ENCODE assay signal across 8 cellular contexts in the genomic region with DNA sequence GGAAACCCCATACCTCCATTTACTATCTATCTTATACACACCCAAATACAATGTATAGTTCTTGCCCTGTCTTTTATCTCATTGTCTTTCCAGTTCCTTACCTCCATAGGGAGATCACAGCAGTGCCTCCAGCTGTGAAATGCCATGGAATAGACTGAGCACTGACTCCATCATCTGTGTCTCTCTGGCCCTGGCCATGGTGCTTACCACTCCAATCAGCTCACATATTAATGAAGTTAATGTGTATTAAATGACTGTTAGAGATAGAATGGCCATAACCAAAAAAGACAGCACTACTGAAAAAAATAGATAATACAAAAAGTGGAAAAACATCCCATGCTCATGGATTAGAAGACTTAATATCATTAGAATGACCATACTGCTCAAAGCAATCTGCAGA.
"Had no signal": no experiment of that assay in that cellular context is flagged by ENCODE, and none has a peak within 500 bp of the region (broad histone marks: within the 10 kb centered on the region; RNA-seq: fewer than 3 reads in every experiment).

No MANE protein-coding gene starts in this region.

- DNase-seq: GM23248, GOT3, H7, H9, HCEC 1CT, HFFc6 had no signal

- H3K9me3 ChIP-seq: HAP-1 had no signal

- H3K9me3 Mint-ChIP-seq: H9, HFFc6 had no signal

- H3K4me3 Mint-ChIP-seq: H9, HFFc6 had no signal

- H3K27ac Mint-ChIP-seq: H9, HFFc6 had no signal

- H3K36me3 ChIP-seq: HAP-1 had no signal

- ATAC-seq: HCT116 had no signal

- H3K27ac ChIP-seq: GM23248 had no signal

- H3K4me3 ChIP-seq: GM23248, HAP-1 had no signal

- H3K9ac ChIP-seq: GM23248 had no signal

- H2AFZ ChIP-seq: GM23248 had no signal
